9 cellular contexts compared by ENCODE assay signal in genomic region chr1:44423706-44424546, GRCh38. TPM values are rescaled to one million over a fixed set of nuclear protein-coding genes. Genes with fewer than 3 reads are reported as not detected.
DNase-seq lines count a peak whose midpoint lies in the region; ATAC-seq, FAIRE-seq and TF ChIP-seq lines count a peak whose summit lies in the region.
"Had no signal": no experiment of that assay in that cellular context is flagged by ENCODE, and none has a peak within 500 bp of the region (broad histone marks: within the 10 kb centered on the region; RNA-seq: fewer than 3 reads in every experiment).

No MANE protein-coding gene starts in this region.

- H3K79me2 ChIP-seq in endothelial cell of umbilical vein (ENCODE audit: control insufficient read depth, insufficient read depth, low read length) (no peaks in the 10 kb centered on the region), osteoblast (ENCODE audit: insufficient read depth, low read length) (no peaks in the 10 kb centered on the region)

- BruUV-seq in endothelial cell of umbilical vein (replicated peaks; lab: Mats Ljungman, UMichigan) = no TSS peak

- in situ Hi-C loops in Caki2 (cut with HindIII; ENCODE audit: low pct_unique_long_range_greater_than_20kb, low sequenced_read_pairs) = no loop called here

- intact Hi-C loops in endothelial cell of umbilical vein (cut with micrococcal nuclease) = loop anchor here (2.0 kb wide), 1 partner anchor 77 kb away; no protein-coding TSS in a partner anchor

- no peak for ATAC-seq in HG02884 (IDR thresholded peaks at IDR 0.05; ENCODE audit: unreplicated experiment)

- FAIRE-seq in endothelial cell of umbilical vein (lab: Jason Lieb, UNC) = peak; percentile 91

- dilution Hi-C loops in endothelial cell of umbilical vein (cut with MboI; ENCODE audit: extremely low pct_ligation_motif_present, low sequenced_read_pairs) = no loop called here

- no peaks in the 10 kb centered on the region for H3K36me3 ChIP-seq in endothelial cell of umbilical vein (ENCODE audit: control insufficient read depth in 2 of 2, extremely low read depth in 1 of 2, insufficient read depth in 2 of 2, low read length in 2 of 2)
- H3K36me3 ChIP-seq in osteoblast (ENCODE audit: insufficient read depth, low read length) = no peaks in the 10 kb centered on the region

- H3K4me3 ChIP-seq in endothelial cell of umbilical vein (replicated peaks in 1 of 3; ENCODE audit: insufficient read depth in 1 of 3, low read depth in 1 of 3, low read length in 3 of 3) = no peak overlapping the region
- H3K4me3 ChIP-seq in osteoblast (ENCODE audit: insufficient read depth, low read length) = peak overlapping the region; percentile 27

- peak; percentile 53 for DNase-seq in Caki2 (ENCODE audit: low read depth)
- DNase-seq in NCI-H446 treated with DMSO at 0.1 percent for 48 hours (lab: John Stamatoyannopoulos, UW) = peak; percentile 76
- DNase-seq in endothelial cell of umbilical vein (ENCODE audit: low read depth, low spot score) = peak; percentile 50
- DNase-seq in osteoblast (ENCODE audit: insufficient read length, low spot score, missing footprints) = peak; percentile 90
- no peak for DNase-seq in NCI-H2107 treated with DMSO at 0.1 percent for 48 hours (lab: John Stamatoyannopoulos, UW; ENCODE audit: unreplicated experiment)
- no peak for DNase-seq in ecto neural progenitor cell (ENCODE audit: low spot score)
- no peak for DNase-seq in RPMI8226
- DNase-seq: islet precursor cell had no signal

- TF ChIP-seq POLR2A in endothelial cell of umbilical vein (IDR thresholded peaks at IDR 0.05; ENCODE audit: low read depth, low read length) = no peak

- H3K9me3 ChIP-seq in endothelial cell of umbilical vein (replicated peaks; ENCODE audit: control insufficient read depth, insufficient read depth, low read length) = no peaks in the 10 kb centered on the region
- no peaks in the 10 kb centered on the region for H3K9me3 ChIP-seq in osteoblast (ENCODE audit: low read depth, low read length)

- H3K27ac ChIP-seq in endothelial cell of umbilical vein (ENCODE audit: insufficient read depth, low read depth, low read length) (no peak overlapping the region), osteoblast (ENCODE audit: low read depth, low read length) (no peak overlapping the region)

- H2AFZ ChIP-seq in endothelial cell of umbilical vein (ENCODE audit: low read depth, low read length) (peak overlapping the region; percentile 79), osteoblast (ENCODE audit: low read length) (peak overlapping the region; percentile 53)

- H3K27me3 ChIP-seq in endothelial cell of umbilical vein (ENCODE audit: control insufficient read depth in 2 of 2, insufficient read depth in 2 of 2, low read length in 2 of 2) = peaks cover 25% of the 10 kb centered on the region in 2 experiments
- peaks cover 64% of the 10 kb centered on the region for H3K27me3 ChIP-seq in osteoblast (ENCODE audit: insufficient read depth, low read length)

- CTCF ChIA-PET in endothelial cell of umbilical vein (lab: Charles Lee) = interaction anchor here (1.0 to 3.2 kb wide), 5 partner anchors 16 to 77 kb away, joined by 3 to 23 read pairs (median 4); no protein-coding TSS in a partner anchor

- H3K4me2 ChIP-seq in endothelial cell of umbilical vein (ENCODE audit: insufficient read depth, low read length) (peak overlapping the region; percentile 72), osteoblast (ENCODE audit: insufficient read depth, low read length) (peak overlapping the region; percentile 63)

- POLR2A ChIA-PET in endothelial cell of umbilical vein (lab: Charles Lee) = no interaction called here

- H4K20me1 ChIP-seq in endothelial cell of umbilical vein (replicated peaks; ENCODE audit: control insufficient read depth, extremely low read depth, insufficient read depth, low read length) (no peaks in the 10 kb centered on the region), osteoblast (ENCODE audit: insufficient read depth, low read length) (no peaks in the 10 kb centered on the region)

- peak overlapping the region; percentile 8 for H3K9ac ChIP-seq in endothelial cell of umbilical vein (replicated peaks; ENCODE audit: extremely low read depth, insufficient read depth, low read length)

- H3K9me1 ChIP-seq in endothelial cell of umbilical vein (replicated peaks; ENCODE audit: control insufficient read depth, extremely low read depth, insufficient read depth, low read length) = no peaks in the 10 kb centered on the region

- no peak for TF ChIP-seq CTCF in endothelial cell of umbilical vein (IDR thresholded peaks at IDR 0.05; ENCODE audit: extremely low read depth in 1 of 2, insufficient read depth in 1 of 2, low read depth in 1 of 2, low read length in 2 of 2)
- TF ChIP-seq CTCF in osteoblast (IDR thresholded peaks at IDR 0.05; ENCODE audit: extremely low read depth, low read depth, low read length) = no peak

- H3K4me1 ChIP-seq in endothelial cell of umbilical vein (ENCODE audit: control insufficient read depth, extremely low read depth, insufficient read depth, low read length) (peaks cover 32% of the 10 kb centered on the region), osteoblast (ENCODE audit: insufficient read depth, low read length) (peaks cover 9% of the 10 kb centered on the region)

TF ChIP-seq in endothelial cell of umbilical vein, 7 proteins besides CTCF, POLR2A, EP300 and RAD21:
- TF ChIP-seq FOS (IDR thresholded peaks at IDR 0.05; ENCODE audit: borderline replicate concordance, insufficient read depth, low read length) (no peak), MYC (IDR thresholded peaks at IDR 0.05; ENCODE audit: low read depth, low read length) (no peak), GATA2 (IDR thresholded peaks at IDR 0.05; ENCODE audit: insufficient read depth, insufficient read length, low read depth, low read length) (peak; percentile 96), MAX (IDR thresholded peaks at IDR 0.05; ENCODE audit: insufficient read depth, insufficient read length) (no peak)

RNA-seq across cellular contexts. Expression of gene RNF220, which starts 18.9 kb away (rescaled TPM):
- 61.0 and 69.8 TPM in 2 replicates for total RNA-seq in Caki2 (2014; rRNA removed; shearing (Covaris generic); ENCODE audit: low replicate concordance)
- 62.7 and 72.6 TPM in 2 replicates for total RNA-seq in endothelial cell of umbilical vein
- polyA plus RNA-seq in endothelial cell of umbilical vein = 64.1 and 66.6 TPM in 2 replicates
- polyA plus RNA-seq in endothelial cell of umbilical vein (2011; cell fraction: cytosol; rRNA removed) = 66.6 and 67.8 TPM in 2 replicates
- polyA plus RNA-seq in endothelial cell of umbilical vein (2011; cell fraction: nucleus; rRNA removed) = 78.6 and 81.5 TPM in 2 replicates
- 50.6 and 52.6 TPM in 2 replicates for polyA plus RNA-seq in endothelial cell of umbilical vein (2012)
- 39.6 and 40.4 TPM in 2 replicates for polyA minus RNA-seq in endothelial cell of umbilical vein
- polyA minus RNA-seq in endothelial cell of umbilical vein (2011; cell fraction: cytosol; rRNA and poly(A)+ RNA removed) = 28.3 TPM
- 16.6 and 17.3 TPM in 2 replicates for polyA minus RNA-seq in endothelial cell of umbilical vein (2011; cell fraction: nucleus; rRNA and poly(A)+ RNA removed)
- 53.2 and 58.3 TPM in 2 replicates for total RNA-seq in osteoblast

Comparison
In these comparisons a context has a peak if more than half of its experiments do, and no peak if none do; other contexts are left out.
1. DNase-seq: peak in Caki2 (single experiment), NCI-H446 treated with DMSO at 0.1 percent for 48 hours (single experiment), endothelial cell of umbilical vein (single experiment) and osteoblast (single experiment); none in NCI-H2107 treated with DMSO at 0.1 percent for 48 hours (single experiment), ecto neural progenitor cell (single experiment) and RPMI8226 (single experiment).